13 cellular contexts compared by ENCODE assay signal in the genomic region with DNA sequence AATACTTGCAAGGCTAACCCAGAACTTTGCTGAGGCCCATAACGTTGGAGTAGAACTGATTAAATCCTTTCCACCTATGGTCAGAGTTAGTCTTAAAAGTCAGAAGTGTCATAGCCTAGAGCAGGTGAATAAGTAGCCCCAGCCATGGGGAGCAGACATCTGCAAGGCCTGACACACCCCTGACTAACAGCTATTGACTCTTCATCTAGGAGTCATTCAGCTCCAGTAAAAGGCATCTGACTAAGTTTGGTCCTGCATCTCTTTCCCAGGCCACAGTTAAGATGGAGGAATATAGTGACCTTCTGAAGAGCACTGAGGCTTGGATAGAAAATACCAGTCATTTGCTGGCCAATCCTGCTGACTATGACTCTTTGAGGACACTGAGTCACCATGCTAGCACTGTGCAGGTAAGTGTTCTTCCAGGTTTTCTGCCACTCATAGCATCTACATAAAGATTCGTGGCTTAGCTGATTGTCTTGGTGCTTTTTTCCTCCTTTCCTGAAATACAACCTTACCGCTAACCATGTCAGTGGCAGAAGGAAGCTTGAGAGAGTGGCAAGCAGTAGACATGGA.
"Had no signal": no experiment of that assay in that cellular context is flagged by ENCODE, and none has a peak within 500 bp of the region (broad histone marks: within the 10 kb centered on the region; RNA-seq: fewer than 3 reads in every experiment).

No MANE protein-coding gene starts in this region.

- H3K27ac Mint-ChIP-seq: activated CD4-positive, alpha-beta T cell treated with anti-CD3 and anti-CD28 coated beads, Interleukin-2, amount 10 ng/mL, durations not matched to agents 24 days and 14 days; stimulated activated memory B cell treated with anti-CD40 and anti-IgM and Interleukin-4, amounts not matched to agents 10 μg/mL and 1 μg/mL and 100 μg/mL, for 72 hours had no signal

- H3K27me3 ChIP-seq: neutrophil, right atrium auricular region had no signal

- H3K27ac ChIP-seq: neutrophil had no signal

- H3K9me3 ChIP-seq: mucosa of descending colon, neutrophil, right atrium auricular region had no signal

- H3K27me3 Mint-ChIP-seq: activated CD4-positive, alpha-beta T cell treated with anti-CD3 and anti-CD28 coated beads, Interleukin-2, amount 10 ng/mL, durations not matched to agents 24 days and 14 days; naive thymus-derived CD8-positive, alpha-beta T cell; stimulated activated memory B cell treated with anti-CD40 and anti-IgM and Interleukin-4, amounts not matched to agents 10 μg/mL and 1 μg/mL and 100 μg/mL, for 72 hours had no signal

- ATAC-seq: mucosa of descending colon; naive thymus-derived CD8-positive, alpha-beta T cell; stimulated activated memory B cell treated with anti-CD40 and anti-IgM and Interleukin-4, amounts not matched to agents 10 μg/mL and 1 μg/mL and 100 μg/mL, for 72 hours had no signal

- H3K9me3 Mint-ChIP-seq: activated CD4-positive, alpha-beta T cell treated with anti-CD3 and anti-CD28 coated beads, Interleukin-2, amount 10 ng/mL, durations not matched to agents 24 days and 14 days; immature natural killer cell; naive thymus-derived CD8-positive, alpha-beta T cell; stimulated activated memory B cell treated with anti-CD40 and anti-IgM and Interleukin-4, amounts not matched to agents 10 μg/mL and 1 μg/mL and 100 μg/mL, for 72 hours had no signal

- H3K4me1 Mint-ChIP-seq: activated CD4-positive, alpha-beta T cell treated with anti-CD3 and anti-CD28 coated beads, Interleukin-2, amount 10 ng/mL, durations not matched to agents 24 days and 14 days; naive thymus-derived CD8-positive, alpha-beta T cell; stimulated activated memory B cell treated with anti-CD40 and anti-IgM and Interleukin-4, amounts not matched to agents 10 μg/mL and 1 μg/mL and 100 μg/mL, for 72 hours had no signal

- H3K4me3 ChIP-seq: mucosa of descending colon, right atrium auricular region had no signal

- H3K4me3 Mint-ChIP-seq: activated CD4-positive, alpha-beta T cell treated with anti-CD3 and anti-CD28 coated beads, Interleukin-2, amount 10 ng/mL, durations not matched to agents 24 days and 14 days; immature natural killer cell; naive thymus-derived CD8-positive, alpha-beta T cell; stimulated activated memory B cell treated with anti-CD40 and anti-IgM and Interleukin-4, amounts not matched to agents 10 μg/mL and 1 μg/mL and 100 μg/mL, for 72 hours had no signal

- DNase-seq: activated CD4-positive, alpha-beta T cell treated with anti-CD3 and anti-CD28 coated beads, Interleukin-2, amount 10 ng/mL, durations not matched to agents 24 days and 14 days; activated effector memory CD4-positive, alpha-beta T cell treated with anti-CD3 and anti-CD28 coated beads, Interleukin-2, amount 50 U/mL, for 16 hours; activated T-cell treated with anti-CD3 and anti-CD28 coated beads, Interleukin-2, amount 50 U/mL, for 1 hour; central memory CD4-positive, alpha-beta T cell; cortex of kidney; effector CD8-positive, alpha-beta T cell; immature natural killer cell; mucosa of descending colon; naive thymus-derived CD8-positive, alpha-beta T cell; T1000 had no signal
